In genomic region chr2:48322251-48322650, GRCh38 we compare ENCODE assay signal across 1 cellular context.
TF ChIP-seq lines count a peak whose summit lies in the region.

No MANE protein-coding gene starts in this region.

TF ChIP-seq in SK-N-SH treated with all-trans-retinoic acid at 6 μM for 48 hours, 23 proteins besides CTCF, POLR2A, EP300 and RAD21 (continued from another document):
- no peak for TF ChIP-seq POU6F1 (CRISPR knock-in tag; IDR thresholded peaks at IDR 0.05; ENCODE audit: borderline replicate concordance, low read depth)
- no peak for TF ChIP-seq BACH2 (CRISPR knock-in tag; IDR thresholded peaks at IDR 0.05; ENCODE audit: borderline replicate concordance)
- TF ChIP-seq PATZ1 (CRISPR knock-in tag; IDR thresholded peaks at IDR 0.05; ENCODE audit: borderline replicate concordance), result no peak
- no peak for TF ChIP-seq OSR1 (CRISPR knock-in tag; IDR thresholded peaks at IDR 0.05)
- TF ChIP-seq ARNTL (CRISPR knock-in tag; IDR thresholded peaks at IDR 0.05; ENCODE audit: borderline replicate concordance, low read depth), result no peak
- TF ChIP-seq RARB (CRISPR knock-in tag; IDR thresholded peaks at IDR 0.05), result no peak
- no peak for TF ChIP-seq CSRNP3 (CRISPR knock-in tag; IDR thresholded peaks at IDR 0.05)
- no peak for TF ChIP-seq ISL1 (CRISPR knock-in tag; IDR thresholded peaks at IDR 0.05)
- no peak for TF ChIP-seq PPARA (CRISPR knock-in tag; IDR thresholded peaks at IDR 0.05; ENCODE audit: borderline replicate concordance)
- no peak for TF ChIP-seq ZNF565 (CRISPR knock-in tag; conservative IDR thresholded peaks at IDR 0.05; ENCODE audit: low read depth)
- TF ChIP-seq TSHZ2 (CRISPR knock-in tag; IDR thresholded peaks at IDR 0.05), result no peak
